ENCODE assay signal across 11 cellular contexts in genomic region chr3:147408180-147409105, GRCh38. TPM values are rescaled to one million over a fixed set of nuclear protein-coding genes. Genes with fewer than 3 reads are reported as not detected.
A peak's percentile ranks its signal among the peaks of the same experiment; 100 is the strongest.
DNase-seq lines count a peak whose midpoint lies in the region; ATAC-seq and TF ChIP-seq lines count a peak whose summit lies in the region.
"Had no signal": no experiment of that assay in that cellular context is flagged by ENCODE, and none has a peak within 500 bp of the region (broad histone marks: within the 10 kb centered on the region; RNA-seq: fewer than 3 reads in every experiment).

No MANE protein-coding gene starts in this region.

- H3K9me3 ChIP-seq in right cardiac atrium (ENCODE audit: control insufficient read depth, low read length) (no peaks in the 10 kb centered on the region), heart right ventricle (no peaks in the 10 kb centered on the region), mesenchymal stem cell (ENCODE audit: control insufficient read depth, low read length) (peaks cover 2% of the 10 kb centered on the region), vagina (no peaks in the 10 kb centered on the region)
- H3K9me3 ChIP-seq: body of pancreas had no signal

- H3K9ac ChIP-seq in mesenchymal stem cell (ENCODE audit: low read length) = no peak overlapping the region

- H3K4me1 Mint-ChIP-seq in activated naive CD8-positive, alpha-beta T cell treated with anti-CD3 and anti-CD28 coated beads for 36 hours = peaks cover 30% of the 10 kb centered on the region

- H4K8ac ChIP-seq in mesenchymal stem cell (ENCODE audit: low read length) = no peak overlapping the region

- H3K14ac ChIP-seq in mesenchymal stem cell (ENCODE audit: low read length in 2 of 2) = no peak overlapping the region

- H3K4me1 ChIP-seq in right cardiac atrium (ENCODE audit: control insufficient read depth, insufficient read depth, low read length) (peaks cover 11% of the 10 kb centered on the region), heart right ventricle (peaks cover 0 to 45% (median 34%) of the 10 kb centered on the region in 9 donors), mesenchymal stem cell (ENCODE audit: control insufficient read depth, insufficient read depth, low read depth, low read length) (peaks cover 25% of the 10 kb centered on the region), vagina (peaks cover 32% of the 10 kb centered on the region)

- H3K36me3 ChIP-seq in heart right ventricle (no peaks in the 10 kb centered on the region), mesenchymal stem cell (ENCODE audit: control insufficient read depth in 1 of 2, insufficient read depth in 2 of 2, low read depth in 1 of 2, low read length in 2 of 2) (peaks cover 0 to 19% of the 10 kb centered on the region in 2 experiments), vagina (no peaks in the 10 kb centered on the region)

- no peak overlapping the region for H2AK5ac ChIP-seq in mesenchymal stem cell (ENCODE audit: low read length, severe bottlenecking)

- no peak overlapping the region for H3K18ac ChIP-seq in mesenchymal stem cell (ENCODE audit: low read depth in 1 of 2, low read length in 2 of 2)

- H3K27ac Mint-ChIP-seq in activated naive CD8-positive, alpha-beta T cell treated with anti-CD3 and anti-CD28 coated beads for 36 hours = peak overlapping the region; percentile 72

- DNase-seq in right cardiac atrium = no peak
- no peak for DNase-seq in heart right ventricle
- no peak for DNase-seq in activated naive CD8-positive, alpha-beta T cell treated with anti-CD3 and anti-CD28 coated beads for 36 hours
- DNase-seq in mesenchymal stem cell = no peak
- peak; percentile 16 to 58 for DNase-seq in vagina (ENCODE audit: extremely low spot score in 2 of 2)
- no peak for DNase-seq in effector CD4-positive, alpha-beta T cell
- DNase-seq in SK-N-DZ (ENCODE audit: low spot score) = no peak
- no peak for DNase-seq in NCI-H128 (lab: John Stamatoyannopoulos, UW; ENCODE audit: unreplicated experiment)
- DNase-seq: body of pancreas had no signal

- intact Hi-C loops in right cardiac atrium (cut with DNase I) = no loop called here
- intact Hi-C loops in heart right ventricle (cut with DNase I) = no loop called here
- intact Hi-C loops in vagina (cut with DNase I) = no loop called here

- H2BK120ac ChIP-seq in mesenchymal stem cell (ENCODE audit: low read depth, low read length) = no peak overlapping the region

- peaks cover 36% of the 10 kb centered on the region for H3K36me3 Mint-ChIP-seq in activated naive CD8-positive, alpha-beta T cell treated with anti-CD3 and anti-CD28 coated beads for 36 hours

- H3K23ac ChIP-seq in mesenchymal stem cell (ENCODE audit: low read length in 2 of 2) = no peak overlapping the region

- TF ChIP-seq CTCF in heart right ventricle (IDR thresholded peaks at IDR 0.05) (no peak), vagina (IDR thresholded peaks at IDR 0.05) (no peak)

- no peaks in the 10 kb centered on the region for H3K79me1 ChIP-seq in mesenchymal stem cell (replicated peaks; ENCODE audit: low read length, poor library complexity, severe bottlenecking)

- no peak overlapping the region for H2BK12ac ChIP-seq in mesenchymal stem cell (ENCODE audit: low read length in 2 of 2)

- H2BK5ac ChIP-seq in mesenchymal stem cell (ENCODE audit: low read depth, low read length, poor library complexity, severe bottlenecking) = peak overlapping the region; percentile 88

- peak overlapping the region; percentile 41 for H3K4me3 Mint-ChIP-seq in activated naive CD8-positive, alpha-beta T cell treated with anti-CD3 and anti-CD28 coated beads for 36 hours

- no peak overlapping the region for H2BK15ac ChIP-seq in mesenchymal stem cell (ENCODE audit: low read depth, poor library complexity, severe bottlenecking)

- peaks cover 28% of the 10 kb centered on the region for H3K9me3 Mint-ChIP-seq in activated naive CD8-positive, alpha-beta T cell treated with anti-CD3 and anti-CD28 coated beads for 36 hours

- H4K91ac ChIP-seq in mesenchymal stem cell (ENCODE audit: low read length) = no peak overlapping the region

- H3K4ac ChIP-seq in mesenchymal stem cell (ENCODE audit: low read depth in 1 of 2, low read length in 2 of 2) = no peak overlapping the region

- TF ChIP-seq POLR2A in vagina (IDR thresholded peaks at IDR 0.05) = no peak

- H3K27ac ChIP-seq in right cardiac atrium (ENCODE audit: low read length) (no peak overlapping the region), heart right ventricle (no peak overlapping the region), mesenchymal stem cell (ENCODE audit: low read length, poor library complexity, severe bottlenecking) (peak overlapping the region; percentile 70), vagina (no peak overlapping the region)
- H3K27ac ChIP-seq: body of pancreas had no signal

- H2AFZ ChIP-seq in mesenchymal stem cell (ENCODE audit: low read depth, low read length) = no peak overlapping the region

- peak overlapping the region; percentile 84 for H3K4me2 ChIP-seq in mesenchymal stem cell (ENCODE audit: low read length, poor library complexity, severe bottlenecking)

- H3K27me3 ChIP-seq in right cardiac atrium (ENCODE audit: control insufficient read depth, insufficient read depth) = peaks cover 2% of the 10 kb centered on the region
- peaks cover 69 to 100% (median 100%) of the 10 kb centered on the region in 7 donors for H3K27me3 ChIP-seq in heart right ventricle
- H3K27me3 ChIP-seq in mesenchymal stem cell (ENCODE audit: control insufficient read depth in 1 of 2, insufficient read depth in 1 of 2, low read length in 2 of 2) = peaks cover 7 to 100% of the 10 kb centered on the region in 2 experiments
- H3K27me3 ChIP-seq in vagina = peaks cover 26% of the 10 kb centered on the region

- H3K27me3 Mint-ChIP-seq in activated naive CD8-positive, alpha-beta T cell treated with anti-CD3 and anti-CD28 coated beads for 36 hours = peaks cover 97% of the 10 kb centered on the region

- WGBS in right cardiac atrium = 10% methylated on average over 28 of the region's 28 CpGs
- 3 to 10% methylated on average over 28 of the region's 28 CpGs for WGBS in heart right ventricle, 2 donors
- 2% methylated on average over 23 of the region's 28 CpGs for WGBS in mesenchymal stem cell

- ATAC-seq in right cardiac atrium = no peak
- ATAC-seq in heart right ventricle = no peak
- ATAC-seq: body of pancreas had no signal

- peak overlapping the region; percentile 16 for H3K4me3 ChIP-seq in right cardiac atrium (ENCODE audit: low read length)
- H3K4me3 ChIP-seq in heart right ventricle = no peak overlapping the region
- H3K4me3 ChIP-seq in mesenchymal stem cell (ENCODE audit: insufficient read depth in 1 of 2, low read depth in 1 of 2, low read length in 2 of 2) = peak overlapping the region; percentile 46 to 47
- no peak overlapping the region for H3K4me3 ChIP-seq in vagina
- H3K4me3 ChIP-seq: body of pancreas had no signal

RNA-seq across cellular contexts. Expression of gene ZIC1, which starts 0.7 kb away (rescaled TPM):
- total RNA-seq in right cardiac atrium = under 1 TPM in 1 of 4 donors, not detected in 3; 0.95 TPM
- not detected for polyA plus RNA-seq in right cardiac atrium
- not detected for total RNA-seq in heart right ventricle
- polyA plus RNA-seq in heart right ventricle = not detected
- total RNA-seq in activated naive CD8-positive, alpha-beta T cell treated with anti-CD3 and anti-CD28 coated beads for 36 hours = not detected
- 0.17 TPM for polyA plus RNA-seq in mesenchymal stem cell (2013, experiment 1 of 2)
- 0.14 TPM for polyA plus RNA-seq in mesenchymal stem cell (2013, experiment 2 of 2)
- not detected for total RNA-seq in vagina
- not detected in 2 replicates for polyA plus RNA-seq in SK-N-DZ (2014; cell fraction: cytosol; rRNA removed)
- polyA plus RNA-seq in SK-N-DZ (2014; cell fraction: nucleus; rRNA removed) = 0.02 TPM in 1 of 2 replicates, not detected in the other
- total RNA-seq: body of pancreas, mesenteric fat pad had no signal

RNA-seq across cellular contexts. Expression of gene ZIC4, which starts 2.1 kb away (rescaled TPM):
- total RNA-seq in right cardiac atrium (not detected), heart right ventricle (not detected), vagina (not detected)
- polyA plus RNA-seq in right cardiac atrium (not detected), heart right ventricle (not detected)
- total RNA-seq in activated naive CD8-positive, alpha-beta T cell treated with anti-CD3 and anti-CD28 coated beads for 36 hours = not detected
- not detected for polyA plus RNA-seq in mesenchymal stem cell (2013, experiment 1 of 2)
- not detected for polyA plus RNA-seq in mesenchymal stem cell (2013, experiment 2 of 2)
- not detected in 2 replicates for polyA plus RNA-seq in SK-N-DZ (2014; cell fraction: cytosol; rRNA removed)
- not detected in 2 replicates for polyA plus RNA-seq in SK-N-DZ (2014; cell fraction: nucleus; rRNA removed)
- total RNA-seq: body of pancreas, mesenteric fat pad had no signal
- polyA plus RNA-seq: thymus had no signal

Comparison
In these comparisons a context has a peak if more than half of its experiments do, and no peak if none do; other contexts are left out.
1. H3K4me3 ChIP-seq: peak in right cardiac atrium (single experiment) and mesenchymal stem cell (2 of 2); none in heart right ventricle (0 of 10) and vagina (0 of 2).
2. DNase-seq: peak in vagina (2 of 2); none in right cardiac atrium (0 of 3), heart right ventricle (0 of 2), activated naive CD8-positive, alpha-beta T cell treated with anti-CD3 and anti-CD28 coated beads for 36 hours (single experiment), mesenchymal stem cell (single experiment), effector CD4-positive, alpha-beta T cell (single experiment), SK-N-DZ (single experiment) and NCI-H128 (single experiment).